ENCODE assay signal across 8 cellular contexts in the genomic region with DNA sequence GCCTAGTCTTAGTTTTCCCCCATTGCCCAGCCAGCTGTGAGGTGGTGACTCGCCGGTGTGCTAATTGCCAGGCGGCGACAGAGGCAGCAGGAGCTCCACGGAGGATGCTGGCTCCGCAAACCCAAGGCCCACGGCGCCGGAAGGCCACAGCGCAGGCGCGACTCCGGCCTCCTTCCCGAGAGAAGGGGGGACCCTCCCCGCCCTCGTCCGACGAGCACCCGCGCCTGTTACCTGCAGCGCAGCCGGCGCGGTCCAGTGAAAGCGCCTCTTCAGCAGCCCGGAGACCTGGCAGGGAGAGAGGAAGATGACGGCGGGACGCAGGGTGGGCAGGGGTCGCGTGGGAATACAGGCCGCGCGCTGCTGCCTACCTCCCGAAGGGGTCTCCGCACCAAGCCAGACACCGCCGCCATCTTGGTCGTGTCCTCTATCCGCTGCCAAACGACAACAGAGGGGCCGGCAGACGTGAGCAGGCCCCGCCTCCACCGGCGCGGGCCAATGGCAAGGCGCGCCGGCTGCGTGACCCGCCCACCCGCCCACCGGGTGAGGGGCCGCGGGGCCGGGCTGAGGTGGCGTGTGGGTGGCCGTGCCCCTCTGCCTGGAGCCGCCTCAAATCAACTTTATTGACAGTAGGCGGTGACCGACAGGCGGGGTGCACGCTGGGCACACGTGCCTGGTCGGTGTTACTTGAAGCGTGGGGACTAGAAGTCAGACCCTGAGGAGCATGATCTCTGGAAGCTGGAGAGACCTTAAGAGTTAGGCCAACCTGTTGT. TPM values are rescaled to one million over a fixed set of nuclear protein-coding genes. Genes with fewer than 3 reads are reported as not detected.
DNase-seq lines count a peak whose midpoint lies in the region; ATAC-seq and TF ChIP-seq lines count a peak whose summit lies in the region.

A gene (minus strand): TSS at position 433 of the 770 bp plus-strand sequence. CDS start 23 bp downstream, at position 410.

- intact Hi-C loops in mucosa of descending colon (cut with DNase I, micrococcal nuclease) = loop anchor here in 1 of 2 donors (10.0 kb wide), 1 partner anchor 101 kb away; a partner anchor contains a TSS

- peak within 1 kb of the TSS; percentile 91 for H3K27ac ChIP-seq in HUES64 (ENCODE audit: low read depth, low read length)

- ATAC-seq in GM21515 (IDR thresholded peaks at IDR 0.05; ENCODE audit: unreplicated experiment) (peak; percentile 93), mucosa of descending colon (peak; percentile 98)

- DNase-seq in DMS 273 (lab: John Stamatoyannopoulos, UW; ENCODE audit: unreplicated experiment) (peak; percentile 94), OCI-M1 (lab: John Stamatoyannopoulos, UW) (peak; percentile 92), activated T-cell treated with anti-CD3 and anti-CD28 coated beads for 24 hours (ENCODE audit: low read depth) (peak; percentile 86), epithelial cell of esophagus (ENCODE audit: low read depth) (peak; percentile 87), mucosa of descending colon (peak; percentile 90 to 94 (median 93))
- peak; percentile 69 to 76 for DNase-seq in stimulated activated CD8-positive, alpha-beta memory T cell treated with anti-CD3 and anti-CD28 coated beads, Interleukin-4, amount 100 ng/mL, for 1 hour (ENCODE audit: low read depth in 2 of 2, low spot score in 1 of 2)

- H3K36me3 ChIP-seq in HUES64 (ENCODE audit: insufficient read depth, low read length) (peaks cover 37% of the 10 kb centered on the region), mucosa of descending colon (ENCODE audit: low read depth) (no peaks in the 10 kb centered on the region)

- peak within 1 kb of the TSS; percentile 97 for H3K9ac ChIP-seq in HUES64 (ENCODE audit: low read depth, low read length)

- peak within 1 kb of the TSS; percentile 95 for H3K4me3 ChIP-seq in HUES64 (ENCODE audit: low read length)
- H3K4me3 ChIP-seq in epithelial cell of esophagus (ENCODE audit: low read length) = peak within 1 kb of the TSS; percentile 80
- H3K4me3 ChIP-seq in mucosa of descending colon = peak within 1 kb of the TSS; percentile 37

- no peaks in the 10 kb centered on the region for H3K9me3 ChIP-seq in HUES64 (ENCODE audit: insufficient read depth, low read depth, low read length)
- no peaks in the 10 kb centered on the region for H3K9me3 ChIP-seq in mucosa of descending colon

- TF ChIP-seq CTCF in epithelial cell of esophagus (IDR thresholded peaks at IDR 0.05; ENCODE audit: insufficient read depth, low read depth, low read length, missing control alignments) (no peak), mucosa of descending colon (IDR thresholded peaks at IDR 0.05) (no peak)

- H3K4me1 ChIP-seq in HUES64 (ENCODE audit: insufficient read depth, low read length) = peaks cover 38% of the 10 kb centered on the region
- peaks cover 23% of the 10 kb centered on the region for H3K4me1 ChIP-seq in mucosa of descending colon (ENCODE audit: low read depth)

- under 1% methylated on average over 67 of the region's 67 CpGs for WGBS in HUES64

- H3K27me3 ChIP-seq in HUES64 (ENCODE audit: insufficient read depth, low read length) = no peaks in the 10 kb centered on the region

RNA-seq across cellular contexts. Expression of the gene that starts here (rescaled TPM):
- polyA plus RNA-seq in HUES64 (2013, experiment 1 of 2) = 102 TPM
- 107 TPM for polyA plus RNA-seq in HUES64 (2013, experiment 2 of 2)
- total RNA-seq in mucosa of descending colon = 10 to 100 TPM; 65.0 to 69.6 (median 66.6) TPM

Comparison
In these comparisons a context has a peak if more than half of its experiments do, and no peak if none do; other contexts are left out.
1. Peak in every context shown above with its lines: DNase-seq, ATAC-seq, H3K4me3 ChIP-seq and H3K27ac ChIP-seq.
2. H3K4me3 ChIP-seq: peak in every context shown above with its lines; median percentile 95 in HUES64; 80 in epithelial cell of esophagus; 37 in mucosa of descending colon.